Comparison of ENCODE assay signal across 14 cellular contexts in genomic region chr2:145199052-145199451, GRCh38.
DNase-seq lines count a peak whose midpoint lies in the region; ATAC-seq and TF ChIP-seq lines count a peak whose summit lies in the region.
"Had no signal": no experiment of that assay in that cellular context is flagged by ENCODE, and none has a peak within 500 bp of the region (broad histone marks: within the 10 kb centered on the region; RNA-seq: fewer than 3 reads in every experiment).

No MANE protein-coding gene starts in this region.

- no peaks in the 10 kb centered on the region for H3K27me3 Mint-ChIP-seq in T-cell
- no peaks in the 10 kb centered on the region for H3K27me3 Mint-ChIP-seq in osteocyte (ENCODE audit: unreplicated experiment)
- H3K27me3 Mint-ChIP-seq: activated naive CD4-positive, alpha-beta T cell treated with anti-CD3 and anti-CD28 coated beads, Interleukin-2, amount 50 U/mL, for 24 hours had no signal

- no peak for ATAC-seq in GM21367 (IDR thresholded peaks at IDR 0.05; ENCODE audit: unreplicated experiment)
- no peak for ATAC-seq in HG02623 (IDR thresholded peaks at IDR 0.05; ENCODE audit: unreplicated experiment)
- ATAC-seq in T-cell (replicated peaks in 1 of 4) = no peak

- H3K4me3 ChIP-seq in kidney epithelial cell (ENCODE audit: low read depth, low read length) = no peak overlapping the region
- H3K4me3 ChIP-seq: Peyer's patch, spleen had no signal

- H3K27ac Mint-ChIP-seq in T-cell (no peak overlapping the region), osteocyte (ENCODE audit: unreplicated experiment) (no peak overlapping the region)
- H3K27ac Mint-ChIP-seq: activated naive CD4-positive, alpha-beta T cell treated with anti-CD3 and anti-CD28 coated beads, Interleukin-2, amount 50 U/mL, for 24 hours; H9 had no signal

- peak; percentile 43 for DNase-seq in Ammon's horn (ENCODE audit: low spot score)
- DNase-seq in NCI-H1105 treated with DMSO at 0.1 percent for 48 hours (lab: John Stamatoyannopoulos, UW) = peak; percentile 88
- DNase-seq in SHP77 (lab: John Stamatoyannopoulos, UW) = peak; percentile 62 to 66
- peak; percentile 47 for DNase-seq in kidney epithelial cell (ENCODE audit: low read depth)
- DNase-seq in T-cell = no peak
- DNase-seq in osteocyte (ENCODE audit: extremely low spot score, unreplicated experiment) = no peak
- DNase-seq: H9, NCI-H226, occipital lobe, Peyer's patch, spleen had no signal

- H3K9me3 Mint-ChIP-seq in T-cell = no peaks in the 10 kb centered on the region
- no peaks in the 10 kb centered on the region for H3K9me3 Mint-ChIP-seq in osteocyte (ENCODE audit: unreplicated experiment)
- H3K9me3 Mint-ChIP-seq: activated naive CD4-positive, alpha-beta T cell treated with anti-CD3 and anti-CD28 coated beads, Interleukin-2, amount 50 U/mL, for 24 hours; H9 had no signal

- POLR2A ChIA-PET in T-cell (lab: Charles Lee) = interaction anchor here in 1 of 2 donors (0.5 to 0.6 kb wide), 2 partner anchors 60 to 936 kb away, joined by 4 to 5 read pairs; no protein-coding TSS in a partner anchor

- H3K4me3 Mint-ChIP-seq in T-cell = no peak overlapping the region
- no peak overlapping the region for H3K4me3 Mint-ChIP-seq in osteocyte (ENCODE audit: unreplicated experiment)
- H3K4me3 Mint-ChIP-seq: activated naive CD4-positive, alpha-beta T cell treated with anti-CD3 and anti-CD28 coated beads, Interleukin-2, amount 50 U/mL, for 24 hours; H9 had no signal

- CTCF ChIA-PET in T-cell (lab: Charles Lee) = no interaction called here

- H3K4me1 Mint-ChIP-seq in T-cell (no peaks in the 10 kb centered on the region), osteocyte (ENCODE audit: unreplicated experiment) (peaks cover 18% of the 10 kb centered on the region)
- H3K4me1 Mint-ChIP-seq: activated naive CD4-positive, alpha-beta T cell treated with anti-CD3 and anti-CD28 coated beads, Interleukin-2, amount 50 U/mL, for 24 hours had no signal

- H3K36me3 Mint-ChIP-seq in T-cell (no peaks in the 10 kb centered on the region), osteocyte (ENCODE audit: unreplicated experiment) (no peaks in the 10 kb centered on the region)
- H3K36me3 Mint-ChIP-seq: activated naive CD4-positive, alpha-beta T cell treated with anti-CD3 and anti-CD28 coated beads, Interleukin-2, amount 50 U/mL, for 24 hours had no signal

- no peaks in the 10 kb centered on the region for H3K36me3 ChIP-seq in kidney epithelial cell (ENCODE audit: control insufficient read depth, insufficient read depth, low read length)
- H3K36me3 ChIP-seq: Peyer's patch, spleen had no signal

- TF ChIP-seq CTCF in kidney epithelial cell (IDR thresholded peaks at IDR 0.05; ENCODE audit: insufficient read depth, low read length, poor library complexity, severe bottlenecking) (no peak), osteocyte (IDR thresholded peaks at IDR 0.05) (no peak)

- no peaks in the 10 kb centered on the region for H3K27me3 ChIP-seq in kidney epithelial cell (ENCODE audit: control insufficient read depth, insufficient read depth, low read length)
- H3K27me3 ChIP-seq: Peyer's patch, spleen had no signal

Comparison
In these comparisons a context has a peak if more than half of its experiments do, and no peak if none do; other contexts are left out.
1. DNase-seq: peak in Ammon's horn (single experiment), NCI-H1105 treated with DMSO at 0.1 percent for 48 hours (single experiment), SHP77 (2 of 2) and kidney epithelial cell (single experiment); none in T-cell (0 of 34) and osteocyte (single experiment).